Comparison of ENCODE assay signal across 8 cellular contexts in the genomic region with DNA sequence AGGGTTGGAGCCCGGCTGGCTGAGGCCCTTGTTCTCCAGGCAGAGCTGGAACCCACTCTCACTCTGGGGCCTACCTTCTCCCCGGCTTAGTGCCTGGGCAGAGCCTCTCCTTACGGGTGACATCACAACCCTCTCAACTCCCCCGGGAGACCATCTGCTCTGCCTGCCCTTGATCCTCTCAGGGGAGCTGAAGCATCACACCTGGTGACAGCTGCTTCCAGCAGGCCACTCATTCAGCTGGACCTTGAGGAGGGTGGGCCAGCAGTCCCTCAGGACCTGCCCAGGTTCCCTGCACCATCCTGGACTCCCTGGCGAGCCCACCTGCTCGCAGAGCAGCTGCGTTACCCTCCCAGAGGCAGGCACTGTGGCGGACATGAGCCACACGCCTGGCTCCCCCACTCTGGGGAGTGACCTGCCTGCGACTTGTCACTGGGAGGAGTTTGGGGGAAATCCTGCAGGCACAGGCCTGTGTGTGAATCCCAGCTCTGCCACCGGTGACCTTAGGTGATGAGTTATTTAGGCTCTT. TPM values are rescaled to one million over a fixed set of nuclear protein-coding genes. Genes with fewer than 3 reads are reported as not detected.
DNase-seq lines count a peak whose midpoint lies in the region; ATAC-seq and TF ChIP-seq lines count a peak whose summit lies in the region.

No MANE protein-coding gene starts in this region.

- H3K36me3 Mint-ChIP-seq in naive B cell: no peaks in the 10 kb centered on the region

- TF ChIP-seq CTCF in brain microvascular endothelial cell (IDR thresholded peaks at IDR 0.05; ENCODE audit: low read depth, low read length, missing control alignments): no peak

- H3K4me3 Mint-ChIP-seq in naive B cell: peak overlapping the region in 1 of 8 donors; percentile 61

- H3K27me3 ChIP-seq in brain microvascular endothelial cell (replicated peaks): no peaks in the 10 kb centered on the region

- in situ Hi-C loops in brain microvascular endothelial cell (cut with HindIII; ENCODE audit: low pct_ligation_motif_present, low sequenced_read_pairs): loop anchor here (25.0 kb wide), 1 partner anchor 432 kb away; no protein-coding TSS in a partner anchor

- peak; percentile 14 to 46 for DNase-seq in NCI-H526 (lab: John Stamatoyannopoulos, UW)
- no peak for DNase-seq in NCI-H526 treated with DMSO at 0.1 percent for 48 hours (lab: John Stamatoyannopoulos, UW)
- peak; percentile 83 for DNase-seq in NAMALWA (ENCODE audit: low spot score)
- DNase-seq in brain microvascular endothelial cell: no peak
- DNase-seq in naive B cell: peak; percentile 25
- DNase-seq in mesenteric fat pad (ENCODE audit: low spot score): no peak
- no peak for DNase-seq in stimulated activated naive CD8-positive, alpha-beta T cell treated with anti-CD3 and anti-CD28 coated beads, Interleukin-15, Interleukin-2, amounts not matched to agents 100 U/mL and 50 U/mL, for 24 hours

- H3K27me3 Mint-ChIP-seq in naive B cell: no peaks in the 10 kb centered on the region

- H3K4me3 ChIP-seq in brain microvascular endothelial cell (ENCODE audit: low read depth, low read length): no peak overlapping the region

- H3K36me3 ChIP-seq in brain microvascular endothelial cell (replicated peaks): no peaks in the 10 kb centered on the region

- H3K4me1 Mint-ChIP-seq in naive B cell: peaks cover 39 to 70% (median 51%) of the 10 kb centered on the region in 3 donors

- ATAC-seq in naive B cell (ENCODE audit: low read depth in 2 of 2): peak; percentile 75 to 87
- ATAC-seq in GM21526 (IDR thresholded peaks at IDR 0.05; ENCODE audit: low FRiP score, unreplicated experiment): no peak
- no peak for ATAC-seq in stimulated activated naive CD8-positive, alpha-beta T cell treated with anti-CD3 and anti-CD28 coated beads, Interleukin-15, Interleukin-2, amounts not matched to agents 100 U/mL and 50 U/mL, for 24 hours

- peak overlapping the region; percentile 84 for H3K27ac ChIP-seq in brain microvascular endothelial cell

- peak overlapping the region in 3 of 6 donors; percentile 52 to 78 (median 75) for H3K27ac Mint-ChIP-seq in naive B cell

- no peaks in the 10 kb centered on the region for H3K9me3 Mint-ChIP-seq in naive B cell

RNA-seq across cellular contexts. Expression of gene HS6ST1, which starts 13.1 kb away (rescaled TPM):
- polyA plus RNA-seq in naive B cell (ENCODE audit: low read depth in 6 of 6): 10 to 100 TPM in 2 of 6 donors, 1 to 10 TPM in 4; 3.3 to 11.5 (median 6.8) TPM
- total RNA-seq in mesenteric fat pad: 38.4 TPM

Comparison
In these comparisons a context has a peak if more than half of its experiments do, and no peak if none do; other contexts are left out.
1. DNase-seq: peak in NCI-H526 (2 of 2), NAMALWA (single experiment) and naive B cell (single experiment); none in NCI-H526 treated with DMSO at 0.1 percent for 48 hours (single experiment), brain microvascular endothelial cell (single experiment), mesenteric fat pad (single experiment) and stimulated activated naive CD8-positive, alpha-beta T cell treated with anti-CD3 and anti-CD28 coated beads, Interleukin-15, Interleukin-2, amounts not matched to agents 100 U/mL and 50 U/mL, for 24 hours (single experiment).
2. ATAC-seq: peak in naive B cell (2 of 2); none in GM21526 (single experiment) and stimulated activated naive CD8-positive, alpha-beta T cell treated with anti-CD3 and anti-CD28 coated beads, Interleukin-15, Interleukin-2, amounts not matched to agents 100 U/mL and 50 U/mL, for 24 hours (single experiment).